ENCODE assay signal across 8 cellular contexts in the genomic region with DNA sequence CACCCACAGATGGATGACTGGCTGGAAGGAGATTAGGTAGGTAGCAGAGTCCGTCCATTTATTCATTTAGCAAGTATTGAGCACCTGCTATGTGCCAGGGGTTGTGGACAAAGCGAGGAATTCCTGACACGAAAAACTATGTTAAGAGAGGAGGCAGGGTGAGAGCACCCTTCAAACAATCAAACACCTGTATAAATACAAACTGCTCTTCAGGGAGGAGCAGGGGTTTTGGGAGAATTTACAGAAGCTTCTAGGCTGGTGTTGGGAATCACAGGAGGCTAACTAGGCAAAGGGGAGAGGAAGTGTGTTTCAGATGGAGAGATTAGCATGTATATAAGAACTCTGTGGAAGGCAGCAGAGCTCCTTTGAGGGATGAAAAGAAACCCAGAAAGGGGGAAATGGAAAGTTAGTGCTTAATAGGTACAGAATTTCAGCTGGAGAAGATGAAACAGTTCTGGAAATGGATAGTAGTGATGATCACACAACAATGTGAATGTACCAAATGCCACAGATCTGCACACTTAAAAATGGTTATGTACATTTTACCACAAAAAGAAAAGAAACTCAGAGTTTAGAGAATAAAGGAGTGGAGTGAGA. TPM values are rescaled to one million over a fixed set of nuclear protein-coding genes. Genes with fewer than 3 reads are reported as not detected.
DNase-seq lines count a peak whose midpoint lies in the region; ATAC-seq and TF ChIP-seq lines count a peak whose summit lies in the region.

No MANE protein-coding gene starts in this region.

- peak overlapping the region; percentile 26 to 78 for H3K4me3 ChIP-seq in CD4-positive, alpha-beta memory T cell (ENCODE audit: low read length in 2 of 2)
- H3K4me3 ChIP-seq in NB4 (ENCODE audit: low read depth, low read length) = peak overlapping the region; percentile 82
- peak overlapping the region; percentile 89 for H3K4me3 ChIP-seq in neuron (ENCODE audit: low read length)

- H3K9me3 ChIP-seq in CD4-positive, alpha-beta memory T cell (ENCODE audit: control insufficient read depth in 1 of 2, low read length in 2 of 2) = no peaks in the 10 kb centered on the region
- peaks cover 2% of the 10 kb centered on the region for H3K9me3 ChIP-seq in neuron (ENCODE audit: low read length)

- peak overlapping the region; percentile 86 to 96 (median 94) for H3K4me3 Mint-ChIP-seq in CD4-positive, alpha-beta memory T cell
- peak overlapping the region; percentile 80 to 89 for H3K4me3 Mint-ChIP-seq in effector memory CD8-positive, alpha-beta T cell

- TF ChIP-seq POLR2A in NB4 (IDR thresholded peaks at IDR 0.05; ENCODE audit: extremely low read depth, insufficient read length) = no peak

- intact Hi-C loops in CD4-positive, alpha-beta memory T cell (cut with micrococcal nuclease) = loop anchor here (1.0 to 2.0 kb wide), 6 partner anchors 8 to 222 kb away; a partner anchor contains a TSS

- peak overlapping the region; percentile 74 for H2AFZ ChIP-seq in neuron (ENCODE audit: low read depth, low read length)

- H3K27me3 ChIP-seq in CD4-positive, alpha-beta memory T cell (ENCODE audit: insufficient read depth, low read length) = no peaks in the 10 kb centered on the region
- H3K27me3 ChIP-seq in neuron (ENCODE audit: insufficient read depth, low read length) = no peaks in the 10 kb centered on the region

- no peak for DNase-seq in CD4-positive, alpha-beta memory T cell
- DNase-seq in NB4 (ENCODE audit: low read depth) (no peak), NCI-H2227 (lab: John Stamatoyannopoulos, UW; ENCODE audit: unreplicated experiment) (no peak), NCI-H2107 (lab: John Stamatoyannopoulos, UW) (no peak)
- DNase-seq in effector memory CD8-positive, alpha-beta T cell = no peak

- H3K4me1 Mint-ChIP-seq in CD4-positive, alpha-beta memory T cell = peaks cover 34 to 52% (median 43%) of the 10 kb centered on the region in 4 donors
- peaks cover 34 to 36% of the 10 kb centered on the region in 2 donors for H3K4me1 Mint-ChIP-seq in effector memory CD8-positive, alpha-beta T cell (ENCODE audit: low read depth in 2 of 2)

- H3K27me3 Mint-ChIP-seq in CD4-positive, alpha-beta memory T cell = no peaks in the 10 kb centered on the region
- H3K27me3 Mint-ChIP-seq in effector memory CD8-positive, alpha-beta T cell = no peaks in the 10 kb centered on the region

- POLR2A ChIA-PET in CD4-positive, alpha-beta memory T cell (lab: Charles Lee; ENCODE audit: partially characterized antibody) = interaction anchor here (0.8 to 3.4 kb wide), 17 partner anchors 9 to 221 kb away, joined by 3 to 56 read pairs (median 8); a partner anchor contains a TSS

- no peaks in the 10 kb centered on the region for H3K9me3 Mint-ChIP-seq in CD4-positive, alpha-beta memory T cell
- H3K9me3 Mint-ChIP-seq in effector memory CD8-positive, alpha-beta T cell = no peaks in the 10 kb centered on the region

- H3K27ac Mint-ChIP-seq in CD4-positive, alpha-beta memory T cell = peak overlapping the region; percentile 97 to 100 (median 99)
- peak overlapping the region; percentile 95 to 96 for H3K27ac Mint-ChIP-seq in effector memory CD8-positive, alpha-beta T cell

- CTCF ChIA-PET in CD4-positive, alpha-beta memory T cell (lab: Charles Lee; ENCODE audit: partially characterized antibody) = interaction anchor here (0.6 to 3.2 kb wide), 21 partner anchors 8 to 173 kb away, joined by 3 to 21 read pairs (median 5); a partner anchor contains a TSS

- peaks cover 7 to 12% of the 10 kb centered on the region in 2 donors for H3K36me3 Mint-ChIP-seq in CD4-positive, alpha-beta memory T cell
- H3K36me3 Mint-ChIP-seq in effector memory CD8-positive, alpha-beta T cell (ENCODE audit: insufficient read depth) = peaks cover 23% of the 10 kb centered on the region

- H3K27ac ChIP-seq in CD4-positive, alpha-beta memory T cell (ENCODE audit: low read depth, low read length) = peak overlapping the region; percentile 96

- H3K36me3 ChIP-seq in CD4-positive, alpha-beta memory T cell (ENCODE audit: insufficient read depth, low read length) = no peaks in the 10 kb centered on the region
- H3K36me3 ChIP-seq in neuron (ENCODE audit: insufficient read depth, low read length) = no peaks in the 10 kb centered on the region

- H3K4me1 ChIP-seq in CD4-positive, alpha-beta memory T cell (ENCODE audit: insufficient read depth, low read length) = peaks cover 34% of the 10 kb centered on the region
- H3K4me1 ChIP-seq in neuron (ENCODE audit: insufficient read depth, low read length) = peaks cover 15% of the 10 kb centered on the region

- TF ChIP-seq CTCF in NB4 (IDR thresholded peaks at IDR 0.05; ENCODE audit: low read depth, low read length) = no peak

- no peak for ATAC-seq in effector memory CD8-positive, alpha-beta T cell (replicated peaks)
- ATAC-seq in HG02938 (IDR thresholded peaks at IDR 0.05; ENCODE audit: unreplicated experiment) (no peak), GM19328 (IDR thresholded peaks at IDR 0.05; ENCODE audit: unreplicated experiment) (no peak)

RNA-seq across cellular contexts. Expression of a gene that starts 0.8 kb away (rescaled TPM):
- total RNA-seq in CD4-positive, alpha-beta memory T cell = 10 to 100 TPM; 55.8 to 56.6 TPM
- polyA plus RNA-seq in CD4-positive, alpha-beta memory T cell = 10 to 100 TPM; 53.1 to 70.3 TPM

RNA-seq across cellular contexts. Expression of a gene that starts 8.1 kb away (rescaled TPM):
- total RNA-seq in CD4-positive, alpha-beta memory T cell = 10 to 100 TPM; 51.0 to 61.9 TPM
- polyA plus RNA-seq in CD4-positive, alpha-beta memory T cell = 100 to 1,000 TPM; 150 to 159 TPM

RNA-seq across cellular contexts. Expression of a gene that starts 17.9 kb away (rescaled TPM):
- total RNA-seq in CD4-positive, alpha-beta memory T cell = 100 to 1,000 TPM; 256 to 269 TPM
- 10 to 100 TPM in 1 of 2 donors, 1 to 10 TPM in 1; 8.9 to 23.2 TPM for polyA plus RNA-seq in CD4-positive, alpha-beta memory T cell
